1 cellular context compared by ENCODE assay signal in genomic region chr17:58394534-58395223, GRCh38.
TF ChIP-seq lines count a peak whose summit lies in the region.

No MANE protein-coding gene starts in this region.

TF ChIP-seq in HepG2, 621 proteins besides CTCF, POLR2A, EP300 and RAD21 (continued from another document and continues in another):
- TF ChIP-seq ISX (CRISPR knock-in tag; conservative IDR thresholded peaks at IDR 0.05) (no peak), ZFP90 (CRISPR knock-in tag; IDR thresholded peaks at IDR 0.05; ENCODE audit: borderline replicate concordance) (0 out of 2 replicates have a peak, but pooled peaks have one; percentile 29), ZMYM3 (CRISPR knock-in tag; IDR thresholded peaks at IDR 0.05) (peak; percentile 48; the same call in 1 of the 2 replicates), ZNF501 (CRISPR knock-in tag; IDR thresholded peaks at IDR 0.05) (no peak), ZSCAN5A (CRISPR knock-in tag; IDR thresholded peaks at IDR 0.05; ENCODE audit: borderline replicate concordance) (peak; percentile 83; the same call in 1 of the 2 replicates), ZNF30 (CRISPR knock-in tag; IDR thresholded peaks at IDR 0.05) (no peak), NR2C2 (CRISPR knock-in tag; IDR thresholded peaks at IDR 0.05; ENCODE audit: borderline replicate concordance) (0 out of 2 replicates have a peak, but pooled peaks have one; percentile 52), ZMYM2 (CRISPR knock-in tag; IDR thresholded peaks at IDR 0.05) (no peak), ZEB1 (IDR thresholded peaks at IDR 0.05; ENCODE audit: insufficient replicate concordance, low read depth) (peak; percentile 92), ARID4A (CRISPR knock-in tag; IDR thresholded peaks at IDR 0.05; ENCODE audit: borderline replicate concordance) (peak; percentile 45; the same call in 1 of the 2 replicates), PRDM15 (CRISPR knock-in tag; IDR thresholded peaks at IDR 0.05) (peak; percentile 38; the same call in 1 of the 2 replicates), SPEN (CRISPR knock-in tag; IDR thresholded peaks at IDR 0.05; ENCODE audit: low read depth) (no peak), GATA4 (IDR thresholded peaks at IDR 0.05; ENCODE audit: borderline replicate concordance, low read depth) (no peak; the same call in 1 of the 2 replicates), ZNF570 (CRISPR knock-in tag; IDR thresholded peaks at IDR 0.05; ENCODE audit: borderline replicate concordance) (no peak), RNF219 (CRISPR knock-in tag; IDR thresholded peaks at IDR 0.05) (no peak), MYNN (CRISPR knock-in tag; IDR thresholded peaks at IDR 0.05; ENCODE audit: low read depth) (peak; percentile 83; the same call in 1 of the 2 replicates), ZNF644 (CRISPR knock-in tag; IDR thresholded peaks at IDR 0.05; ENCODE audit: low read depth) (peak; percentile 92; the same call in 1 of the 2 replicates), PATZ1 (CRISPR knock-in tag; IDR thresholded peaks at IDR 0.05) (peak; percentile 93), SALL1 (CRISPR knock-in tag; IDR thresholded peaks at IDR 0.05) (peak; percentile 61; the same call in 1 of the 2 replicates), ISL2 (CRISPR knock-in tag; IDR thresholded peaks at IDR 0.05) (peak; percentile 86), FOXA3 (CRISPR knock-in tag; IDR thresholded peaks at IDR 0.05) (peak; percentile 74), ZFP36L2 (CRISPR knock-in tag; IDR thresholded peaks at IDR 0.05) (no peak; the same call in 1 of the 2 replicates), JARID2 (CRISPR knock-in tag; IDR thresholded peaks at IDR 0.05; ENCODE audit: insufficient replicate concordance) (no peak), HDAC2 (CRISPR knock-in tag; IDR thresholded peaks at IDR 0.05) (peak; percentile 87; the same call in 1 of the 2 replicates), MIER2 (CRISPR knock-in tag; IDR thresholded peaks at IDR 0.05) (peak; percentile 81), ZBTB20 (CRISPR knock-in tag; IDR thresholded peaks at IDR 0.05; ENCODE audit: borderline replicate concordance, low read depth) (0 out of 2 replicates have a peak, but pooled peaks have one; percentile 27), YEATS2 (CRISPR knock-in tag; IDR thresholded peaks at IDR 0.05; ENCODE audit: borderline replicate concordance) (no peak), ZBTB10 (CRISPR knock-in tag; IDR thresholded peaks at IDR 0.05; ENCODE audit: borderline replicate concordance) (0 out of 2 replicates have a peak, but pooled peaks have one; percentile 51), ZNF558 (CRISPR knock-in tag; IDR thresholded peaks at IDR 0.05; ENCODE audit: borderline replicate concordance) (no peak), TCF12 (IDR thresholded peaks at IDR 0.05) (no peak), TCF12 (CRISPR knock-in tag; IDR thresholded peaks at IDR 0.05) (no peak), PLSCR1 (CRISPR knock-in tag; IDR thresholded peaks at IDR 0.05; ENCODE audit: borderline replicate concordance) (no peak), ZFX (CRISPR knock-in tag; IDR thresholded peaks at IDR 0.05; ENCODE audit: low read depth) (peak; percentile 41; the same call in 1 of the 2 replicates), NFYC (CRISPR knock-in tag; IDR thresholded peaks at IDR 0.05) (peak; percentile 8; the same call in 1 of the 2 replicates), ELF3 (CRISPR knock-in tag; IDR thresholded peaks at IDR 0.05) (peak; percentile 82), BHLHE40 (IDR thresholded peaks at IDR 0.05; ENCODE audit: low read length) (0 out of 2 replicates have a peak, but pooled peaks have one; percentile 28), UBTF (CRISPR knock-in tag; IDR thresholded peaks at IDR 0.05) (no peak), SNAPC2 (CRISPR knock-in tag; IDR thresholded peaks at IDR 0.05) (no peak), ZNF225 (CRISPR knock-in tag; IDR thresholded peaks at IDR 0.05) (no peak)
